1 cellular context compared by ENCODE assay signal in the genomic region with DNA sequence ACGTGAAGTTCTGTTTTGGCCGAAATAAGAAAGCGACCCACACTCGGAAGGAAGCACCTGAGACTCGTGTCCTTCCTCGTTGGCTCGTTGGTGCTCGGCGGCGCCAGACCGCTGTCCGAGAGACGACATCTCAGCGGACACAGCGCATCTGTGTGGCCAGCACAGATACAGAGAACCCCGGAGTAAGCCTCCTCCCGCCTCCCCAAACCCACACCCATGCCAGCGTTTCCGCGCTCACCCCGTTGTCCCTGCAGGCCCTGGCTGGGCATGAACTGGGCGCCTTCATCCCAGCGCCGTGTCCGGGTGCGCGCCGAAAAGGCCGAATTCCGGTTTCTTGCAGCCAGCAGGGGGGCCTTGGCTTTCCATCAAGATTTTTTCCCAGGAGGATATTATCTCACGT.
TF ChIP-seq lines count a peak whose summit lies in the region.

No MANE protein-coding gene starts in this region.

TF ChIP-seq in GM23338, 12 proteins besides CTCF, POLR2A, EP300 and RAD21 (continued from another document):
- TF ChIP-seq, protein P1, sequence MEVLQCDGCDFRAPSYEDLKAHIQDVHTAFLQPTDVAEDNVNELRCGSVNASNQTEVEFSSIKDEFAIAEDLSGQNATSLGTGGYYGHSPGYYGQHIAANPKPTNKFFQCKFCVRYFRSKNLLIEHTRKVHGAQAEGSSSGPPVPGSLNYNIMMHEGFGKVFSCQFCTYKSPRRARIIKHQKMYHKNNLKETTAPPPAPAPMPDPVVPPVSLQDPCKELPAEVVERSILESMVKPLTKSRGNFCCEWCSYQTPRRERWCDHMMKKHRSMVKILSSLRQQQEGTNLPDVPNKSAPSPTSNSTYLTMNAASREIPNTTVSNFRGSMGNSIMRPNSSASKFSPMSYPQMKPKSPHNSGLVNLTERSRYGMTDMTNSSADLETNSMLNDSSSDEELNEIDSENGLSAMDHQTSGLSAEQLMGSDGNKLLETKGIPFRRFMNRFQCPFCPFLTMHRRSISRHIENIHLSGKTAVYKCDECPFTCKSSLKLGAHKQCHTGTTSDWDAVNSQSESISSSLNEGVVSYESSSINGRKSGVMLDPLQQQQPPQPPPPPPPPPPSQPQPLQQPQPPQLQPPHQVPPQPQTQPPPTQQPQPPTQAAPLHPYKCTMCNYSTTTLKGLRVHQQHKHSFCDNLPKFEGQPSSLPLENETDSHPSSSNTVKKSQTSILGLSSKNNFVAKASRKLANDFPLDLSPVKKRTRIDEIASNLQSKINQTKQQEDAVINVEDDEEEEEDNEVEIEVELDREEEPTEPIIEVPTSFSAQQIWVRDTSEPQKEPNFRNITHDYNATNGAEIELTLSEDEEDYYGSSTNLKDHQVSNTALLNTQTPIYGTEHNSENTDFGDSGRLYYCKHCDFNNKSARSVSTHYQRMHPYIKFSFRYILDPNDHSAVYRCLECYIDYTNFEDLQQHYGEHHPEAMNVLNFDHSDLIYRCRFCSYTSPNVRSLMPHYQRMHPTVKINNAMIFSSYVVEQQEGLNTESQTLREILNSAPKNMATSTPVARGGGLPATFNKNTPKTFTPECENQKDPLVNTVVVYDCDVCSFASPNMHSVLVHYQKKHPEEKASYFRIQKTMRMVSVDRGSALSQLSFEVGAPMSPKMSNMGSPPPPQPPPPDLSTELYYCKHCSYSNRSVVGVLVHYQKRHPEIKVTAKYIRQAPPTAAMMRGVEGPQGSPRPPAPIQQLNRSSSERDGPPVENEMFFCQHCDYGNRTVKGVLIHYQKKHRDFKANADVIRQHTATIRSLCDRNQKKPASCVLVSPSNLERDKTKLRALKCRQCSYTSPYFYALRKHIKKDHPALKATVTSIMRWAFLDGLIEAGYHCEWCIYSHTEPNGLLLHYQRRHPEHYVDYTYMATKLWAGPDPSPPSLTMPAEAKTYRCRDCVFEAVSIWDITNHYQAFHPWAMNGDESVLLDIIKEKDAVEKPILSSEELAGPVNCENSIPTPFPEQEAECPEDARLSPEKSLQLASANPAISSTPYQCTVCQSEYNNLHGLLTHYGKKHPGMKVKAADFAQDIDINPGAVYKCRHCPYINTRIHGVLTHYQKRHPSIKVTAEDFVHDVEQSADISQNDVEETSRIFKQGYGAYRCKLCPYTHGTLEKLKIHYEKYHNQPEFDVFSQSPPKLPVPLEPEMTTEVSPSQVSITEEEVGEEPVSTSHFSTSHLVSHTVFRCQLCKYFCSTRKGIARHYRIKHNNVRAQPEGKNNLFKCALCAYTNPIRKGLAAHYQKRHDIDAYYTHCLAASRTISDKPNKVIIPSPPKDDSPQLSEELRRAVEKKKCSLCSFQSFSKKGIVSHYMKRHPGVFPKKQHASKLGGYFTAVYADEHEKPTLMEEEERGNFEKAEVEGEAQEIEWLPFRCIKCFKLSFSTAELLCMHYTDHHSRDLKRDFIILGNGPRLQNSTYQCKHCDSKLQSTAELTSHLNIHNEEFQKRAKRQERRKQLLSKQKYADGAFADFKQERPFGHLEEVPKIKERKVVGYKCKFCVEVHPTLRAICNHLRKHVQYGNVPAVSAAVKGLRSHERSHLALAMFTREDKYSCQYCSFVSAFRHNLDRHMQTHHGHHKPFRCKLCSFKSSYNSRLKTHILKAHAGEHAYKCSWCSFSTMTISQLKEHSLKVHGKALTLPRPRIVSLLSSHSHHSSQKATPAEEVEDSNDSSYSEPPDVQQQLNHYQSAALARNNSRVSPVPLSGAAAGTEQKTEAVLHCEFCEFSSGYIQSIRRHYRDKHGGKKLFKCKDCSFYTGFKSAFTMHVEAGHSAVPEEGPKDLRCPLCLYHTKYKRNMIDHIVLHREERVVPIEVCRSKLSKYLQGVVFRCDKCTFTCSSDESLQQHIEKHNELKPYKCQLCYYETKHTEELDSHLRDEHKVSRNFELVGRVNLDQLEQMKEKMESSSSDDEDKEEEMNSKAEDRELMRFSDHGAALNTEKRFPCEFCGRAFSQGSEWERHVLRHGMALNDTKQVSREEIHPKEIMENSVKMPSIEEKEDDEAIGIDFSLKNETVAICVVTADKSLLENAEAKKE (CRISPR knock-in tag; IDR thresholded peaks at IDR 0.05): no peak
- TF ChIP-seq ZNF114 (CRISPR knock-in tag; IDR thresholded peaks at IDR 0.05): no peak
